Comparison of ENCODE assay signal across 1 cellular context in the genomic region with DNA sequence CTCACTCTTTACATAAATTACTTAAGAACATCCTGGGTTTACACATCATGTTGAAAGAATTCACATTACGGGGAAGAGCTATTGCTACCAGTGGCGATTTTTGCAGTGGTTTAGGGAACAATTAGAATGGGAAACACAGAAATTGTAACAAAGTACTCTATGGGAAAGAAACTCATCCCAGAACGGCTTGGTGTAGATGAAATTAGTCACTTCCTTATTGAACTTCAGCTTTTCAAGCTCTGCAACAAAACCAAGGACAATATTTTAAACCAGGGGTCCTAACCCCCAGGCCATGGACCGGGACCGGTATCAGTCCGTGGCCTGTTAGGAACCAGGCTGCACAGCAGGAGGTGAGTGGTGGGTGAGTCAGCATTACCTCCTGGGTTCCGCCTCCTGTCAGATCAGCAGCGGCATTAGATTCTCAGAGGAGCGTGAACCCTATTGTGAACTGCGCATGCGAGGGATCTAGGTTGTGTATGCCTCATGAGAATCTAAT.
TF ChIP-seq lines count a peak whose summit lies in the region.

No MANE protein-coding gene starts in this region.

TF ChIP-seq in H1, 55 proteins besides CTCF, POLR2A, EP300 and RAD21:
- TF ChIP-seq GTF2F1 (IDR thresholded peaks at IDR 0.05; ENCODE audit: borderline replicate concordance, low read depth, low read length) (no peak), HDAC6 (IDR thresholded peaks at IDR 0.05; ENCODE audit: low read depth, low read length) (no peak), BACH1 (IDR thresholded peaks at IDR 0.05; ENCODE audit: low read length) (peak; percentile 76), MAFK (IDR thresholded peaks at IDR 0.05; ENCODE audit: low read depth, low read length) (peak; percentile 48; the same call in 1 of the 2 replicates), NANOG (IDR thresholded peaks at IDR 0.05; ENCODE audit: insufficient read depth, low read depth, low read length, poor library complexity, severe bottlenecking) (no peak), FOSL1 (IDR thresholded peaks at IDR 0.05; ENCODE audit: insufficient read depth, low read depth, low read length) (no peak), TAF1 (IDR thresholded peaks at IDR 0.05; ENCODE audit: low read depth, low read length) (no peak), CTBP2 (IDR thresholded peaks at IDR 0.05; ENCODE audit: borderline replicate concordance, insufficient read depth, insufficient read length, low read length) (no peak), SIRT6 (IDR thresholded peaks at IDR 0.05; ENCODE audit: low read length) (no peak), CBX5 (IDR thresholded peaks at IDR 0.05; ENCODE audit: low read depth, low read length) (no peak)
